ENCODE assay signal across 11 cellular contexts in the genomic region with DNA sequence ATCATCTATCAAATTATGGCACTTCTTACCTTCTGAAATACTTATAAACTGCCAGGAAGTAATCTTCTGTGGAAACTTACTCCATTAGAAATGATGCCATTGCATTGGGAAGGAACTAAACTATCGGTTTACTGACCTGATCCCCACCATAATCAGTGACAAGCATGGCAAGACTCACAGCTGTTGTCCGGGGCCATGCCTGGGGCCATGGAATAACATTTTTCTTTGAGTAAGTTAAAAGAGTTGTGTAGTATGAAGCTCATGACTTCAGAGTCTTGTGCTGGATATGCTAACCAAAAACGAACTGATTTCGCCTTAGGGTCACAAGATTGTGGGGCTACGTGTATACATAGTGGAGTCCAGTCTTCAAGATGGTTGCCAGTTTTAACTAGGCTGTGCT.
"Had no signal": no experiment of that assay in that cellular context is flagged by ENCODE, and none has a peak within 500 bp of the region (broad histone marks: within the 10 kb centered on the region; RNA-seq: fewer than 3 reads in every experiment).

No MANE protein-coding gene starts in this region.

- H3K4me1 ChIP-seq: HAP-1 had no signal

- H3K27ac ChIP-seq: GM23248 had no signal

- H3K9ac ChIP-seq: GM23248 had no signal

- H3K36me3 ChIP-seq: HAP-1 had no signal

- FAIRE-seq: H1, H54 had no signal

- H3K9me3 ChIP-seq: HAP-1 had no signal

- DNase-seq: GM23248, GOT3, H7, H9, HCEC 1CT, HFFc6 had no signal

- H2AFZ ChIP-seq: GM23248, GM23338 had no signal

- ATAC-seq: GM23338, HCT116 had no signal

- H3K4me2 ChIP-seq: GM23338 had no signal

- H3K4me3 ChIP-seq: GM23248, GM23338, HAP-1 had no signal
